8 cellular contexts compared by ENCODE assay signal in the genomic region with DNA sequence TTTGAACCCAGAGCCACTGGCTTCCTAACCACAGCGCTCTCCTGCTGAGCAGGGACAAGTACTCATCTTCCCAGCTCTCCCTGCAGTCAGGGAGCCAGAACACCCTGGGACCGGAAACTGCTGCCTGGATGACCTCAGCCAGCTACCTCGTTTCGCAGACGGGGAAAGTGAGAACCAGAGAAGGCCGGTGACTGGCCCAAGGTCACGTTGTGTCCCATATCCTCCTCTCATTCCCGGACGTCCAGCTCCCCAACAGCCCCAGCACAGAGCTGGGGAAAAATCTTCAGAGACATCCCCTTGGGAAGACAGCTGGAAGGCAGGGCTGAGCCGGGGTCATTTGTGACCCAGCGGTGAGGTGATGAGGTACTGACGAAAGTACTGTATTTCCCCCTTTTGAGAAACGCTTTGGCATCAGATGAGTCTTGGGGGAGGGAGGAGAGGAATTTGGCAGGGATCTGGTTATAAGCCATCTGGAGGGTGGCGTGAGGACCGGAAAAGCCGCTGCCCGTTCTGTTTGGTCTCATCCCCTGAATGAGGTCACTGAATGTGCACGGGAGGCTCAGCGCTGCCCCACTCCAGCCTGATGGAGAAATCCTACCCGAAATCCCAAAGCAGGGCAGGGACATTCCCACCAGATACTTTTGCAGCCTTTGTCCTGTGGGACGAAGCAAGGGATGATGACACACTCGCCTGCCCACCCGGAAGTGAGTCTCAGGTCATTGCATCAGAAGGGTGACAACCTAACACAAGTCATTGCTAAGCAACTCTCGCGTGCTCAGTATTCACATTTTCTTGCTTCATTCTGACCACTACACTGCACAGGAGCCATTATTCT. TPM values are rescaled to one million over a fixed set of nuclear protein-coding genes. Genes with fewer than 3 reads are reported as not detected.
DNase-seq lines count a peak whose midpoint lies in the region; ATAC-seq and TF ChIP-seq lines count a peak whose summit lies in the region.

No MANE protein-coding gene starts in this region.

- H3K27me3 ChIP-seq in uterus: no peaks in the 10 kb centered on the region

- intact Hi-C loops in natural killer cell (cut with micrococcal nuclease) (no loop called here), uterus (cut with DNase I; ENCODE audit: low total_unique reads) (no loop called here)

- TF ChIP-seq CTCF in natural killer cell (IDR thresholded peaks at IDR 0.05): no peak
- TF ChIP-seq CTCF in uterus (IDR thresholded peaks at IDR 0.05): no peak

- no peak for TF ChIP-seq POLR2A in uterus (IDR thresholded peaks at IDR 0.05)

- WGBS in adipose tissue, 3 donors: 34 to 65% (median 41%) methylated on average over 25 of the region's 25 CpGs

- peak overlapping the region; percentile 63 for H3K27ac ChIP-seq in adipose tissue (ENCODE audit: low read depth, low read length)
- peak overlapping the region; percentile 25 to 87 for H3K27ac ChIP-seq in uterus

- DNase-seq in natural killer cell treated with Interleukin-12 subunit alpha and Interleukin-12 subunit beta and Interleukin-15 and Interleukin-18, amount 100 ng/mL, for 72 hours (ENCODE audit: low spot score): no peak
- DNase-seq in natural killer cell (no peak), iris pigment epithelial cell (ENCODE audit: low read depth) (peak; percentile 96), uterus (peak; percentile 66 to 72), ecto neural progenitor cell (ENCODE audit: low spot score) (no peak), SK-N-DZ (ENCODE audit: low spot score) (no peak)

- peak; percentile 55 to 62 for ATAC-seq in natural killer cell treated with Interleukin-12 subunit alpha and Interleukin-12 subunit beta and Interleukin-15 and Interleukin-18, amount 100 ng/mL, for 72 hours
- ATAC-seq in natural killer cell (no peak), HG03039 (IDR thresholded peaks at IDR 0.05; ENCODE audit: unreplicated experiment) (no peak)

- no peaks in the 10 kb centered on the region for H3K36me3 ChIP-seq in uterus

- no peak overlapping the region for H3K4me3 ChIP-seq in uterus

- H3K27me3 Mint-ChIP-seq in natural killer cell treated with Interleukin-12 subunit alpha and Interleukin-12 subunit beta and Interleukin-15 and Interleukin-18, amount 100 ng/mL, for 72 hours: no peaks in the 10 kb centered on the region
- H3K27me3 Mint-ChIP-seq in natural killer cell (ENCODE audit: low read depth in 2 of 2): no peaks in the 10 kb centered on the region

- peak overlapping the region in 1 of 2 donors; percentile 33 for H3K27ac Mint-ChIP-seq in natural killer cell treated with Interleukin-12 subunit alpha and Interleukin-12 subunit beta and Interleukin-15 and Interleukin-18, amount 100 ng/mL, for 72 hours
- no peak overlapping the region for H3K27ac Mint-ChIP-seq in natural killer cell

- no peak overlapping the region for H3K4me3 Mint-ChIP-seq in natural killer cell treated with Interleukin-12 subunit alpha and Interleukin-12 subunit beta and Interleukin-15 and Interleukin-18, amount 100 ng/mL, for 72 hours
- H3K4me3 Mint-ChIP-seq in natural killer cell: no peak overlapping the region

- H3K4me1 Mint-ChIP-seq in natural killer cell treated with Interleukin-12 subunit alpha and Interleukin-12 subunit beta and Interleukin-15 and Interleukin-18, amount 100 ng/mL, for 72 hours (ENCODE audit: low read depth in 2 of 2): peaks cover 0 to 5% of the 10 kb centered on the region in 2 donors
- no peaks in the 10 kb centered on the region for H3K4me1 Mint-ChIP-seq in natural killer cell

- H3K36me3 Mint-ChIP-seq in natural killer cell treated with Interleukin-12 subunit alpha and Interleukin-12 subunit beta and Interleukin-15 and Interleukin-18, amount 100 ng/mL, for 72 hours: no peaks in the 10 kb centered on the region
- H3K36me3 Mint-ChIP-seq in natural killer cell: no peaks in the 10 kb centered on the region

- no peaks in the 10 kb centered on the region for H3K9me3 ChIP-seq in uterus

- peaks cover 17 to 24% of the 10 kb centered on the region in 2 donors for H3K4me1 ChIP-seq in uterus

- no peaks in the 10 kb centered on the region for H3K9me3 Mint-ChIP-seq in natural killer cell treated with Interleukin-12 subunit alpha and Interleukin-12 subunit beta and Interleukin-15 and Interleukin-18, amount 100 ng/mL, for 72 hours
- H3K9me3 Mint-ChIP-seq in natural killer cell: no peaks in the 10 kb centered on the region

RNA-seq across cellular contexts. Expression of gene LIF, which starts 41.1 kb away (rescaled TPM):
- total RNA-seq in natural killer cell treated with Interleukin-12 subunit alpha and Interleukin-12 subunit beta and Interleukin-15 and Interleukin-18, amount 100 ng/mL, for 72 hours: 100 to 1,000 TPM in 1 of 2 donors, 10 to 100 TPM in 1; 63.3 to 125 TPM
- total RNA-seq in natural killer cell (1 to 10 TPM; 2.0 to 2.7 (median 2.6) TPM), uterus (1 to 10 TPM in 2 of 4 donors, under 1 TPM in 1, not detected in 1; under 0.01 to 3.0 (median 1.5) TPM)
- 100 to 1,000 TPM in 1 of 3 donors, 1 to 10 TPM in 1, under 1 TPM in 1; 0.60 to 117 (median 4.5) TPM for polyA plus RNA-seq in adipose tissue
- polyA plus RNA-seq in SK-N-DZ (2014; cell fraction: cytosol; rRNA removed): not detected in 2 replicates
- polyA plus RNA-seq in SK-N-DZ (2014; cell fraction: nucleus; rRNA removed): 0.04 TPM in 1 of 2 replicates, not detected in the other

Comparison
In these comparisons a context has a peak if more than half of its experiments do, and no peak if none do; other contexts are left out.
1. ATAC-seq: peak in natural killer cell treated with Interleukin-12 subunit alpha and Interleukin-12 subunit beta and Interleukin-15 and Interleukin-18, amount 100 ng/mL, for 72 hours (2 of 2); none in natural killer cell (0 of 3) and HG03039 (single experiment).
2. RNA of gene LIF, which starts 41.1 kb away (total RNA-seq): 63.3 to 125 TPM in natural killer cell treated with Interleukin-12 subunit alpha and Interleukin-12 subunit beta and Interleukin-15 and Interleukin-18, amount 100 ng/mL, for 72 hours; 2.0 to 2.7 TPM in natural killer cell and under 0.01 to 3.0 TPM in uterus; every median in the first group is over 10 times any median in the second.
3. DNase-seq: peak in iris pigment epithelial cell (single experiment) and uterus (2 of 2); none in natural killer cell treated with Interleukin-12 subunit alpha and Interleukin-12 subunit beta and Interleukin-15 and Interleukin-18, amount 100 ng/mL, for 72 hours (single experiment), natural killer cell (single experiment), ecto neural progenitor cell (single experiment) and SK-N-DZ (single experiment).